7 cellular contexts compared by ENCODE assay signal in genomic region chr22:34105461-34106062, GRCh38.
DNase-seq lines count a peak whose midpoint lies in the region; ATAC-seq and TF ChIP-seq lines count a peak whose summit lies in the region.

No MANE protein-coding gene starts in this region.

- H3K9me3 Mint-ChIP-seq in activated naive CD8-positive, alpha-beta T cell treated with anti-CD3 and anti-CD28 coated beads, Interleukin-2, amount 50 U/mL, for 24 hours: peaks cover 4% of the 10 kb centered on the region

- intact Hi-C loops in testis (cut with DNase I; ENCODE audit: low total_unique reads): no loop called here

- no peak for TF ChIP-seq POLR2A in testis (IDR thresholded peaks at IDR 0.05)

- H3K4me1 ChIP-seq in testis: no peaks in the 10 kb centered on the region

- H3K9me3 ChIP-seq in testis: no peaks in the 10 kb centered on the region

- no peaks in the 10 kb centered on the region for H3K27me3 ChIP-seq in testis

- no peak overlapping the region for H3K27ac ChIP-seq in testis

- 8 to 12% methylated on average over 10 of the region's 10 CpGs for WGBS in testis, 2 donors

- TF ChIP-seq CTCF in GM12875 (IDR thresholded peaks at IDR 0.05; ENCODE audit: borderline replicate concordance, insufficient read depth, low read depth, low read length) (peak; percentile 73), testis (IDR thresholded peaks at IDR 0.05) (peak in 2 of 3 experiments; percentile 45 to 60)

- H3K27me3 Mint-ChIP-seq in activated naive CD8-positive, alpha-beta T cell treated with anti-CD3 and anti-CD28 coated beads, Interleukin-2, amount 50 U/mL, for 24 hours: peaks cover 8% of the 10 kb centered on the region

- DNase-seq in NCI-H1092 (lab: John Stamatoyannopoulos, UW) (peak; percentile 75), kidney tubule cell (ENCODE audit: low spot score) (peak; percentile 48), testis (peak; percentile 75), activated gamma-delta T cell treated with Interleukin-2 at 50 U/mL for 16 hours (no peak)
- DNase-seq in activated naive CD8-positive, alpha-beta T cell treated with anti-CD3 and anti-CD28 coated beads, Interleukin-2, amount 50 U/mL, for 24 hours: peak; percentile 25

- no peak overlapping the region for H3K27ac Mint-ChIP-seq in activated naive CD8-positive, alpha-beta T cell treated with anti-CD3 and anti-CD28 coated beads, Interleukin-2, amount 50 U/mL, for 24 hours

- no peaks in the 10 kb centered on the region for H3K4me1 Mint-ChIP-seq in activated naive CD8-positive, alpha-beta T cell treated with anti-CD3 and anti-CD28 coated beads, Interleukin-2, amount 50 U/mL, for 24 hours

- H3K4me3 ChIP-seq in GM12875 (ENCODE audit: low read depth, low read length) (no peak overlapping the region), testis (no peak overlapping the region)

- H3K36me3 Mint-ChIP-seq in activated naive CD8-positive, alpha-beta T cell treated with anti-CD3 and anti-CD28 coated beads, Interleukin-2, amount 50 U/mL, for 24 hours (ENCODE audit: low read depth): no peaks in the 10 kb centered on the region

- H3K36me3 ChIP-seq in testis (ENCODE audit: low read depth, missing control alignments): no peaks in the 10 kb centered on the region

- H3K4me3 Mint-ChIP-seq in activated naive CD8-positive, alpha-beta T cell treated with anti-CD3 and anti-CD28 coated beads, Interleukin-2, amount 50 U/mL, for 24 hours: no peak overlapping the region

- ATAC-seq in activated naive CD8-positive, alpha-beta T cell treated with anti-CD3 and anti-CD28 coated beads, Interleukin-2, amount 50 U/mL, for 24 hours: no peak
- no peak for ATAC-seq in HG02973 (IDR thresholded peaks at IDR 0.05; ENCODE audit: unreplicated experiment)
